8 cellular contexts compared by ENCODE assay signal in genomic region chr6:150418825-150419594, GRCh38. TPM values are rescaled to one million over a fixed set of nuclear protein-coding genes. Genes with fewer than 3 reads are reported as not detected.
DNase-seq lines count a peak whose midpoint lies in the region; ATAC-seq lines count a peak whose summit lies in the region.

No MANE protein-coding gene starts in this region.

- H3K4me1 Mint-ChIP-seq in activated CD4-positive, alpha-beta memory T cell treated with anti-CD3 and anti-CD28 coated beads, Interleukin-2, amount 10 ng/mL, durations not matched to agents 7 days and 5 days, result peaks cover 31% of the 10 kb centered on the region
- H3K4me1 Mint-ChIP-seq in memory B cell, result peaks cover 6% of the 10 kb centered on the region

- peak overlapping the region; percentile 70 for H3K27ac Mint-ChIP-seq in activated CD4-positive, alpha-beta memory T cell treated with anti-CD3 and anti-CD28 coated beads, Interleukin-2, amount 10 ng/mL, durations not matched to agents 7 days and 5 days
- peak overlapping the region; percentile 94 for H3K27ac Mint-ChIP-seq in memory B cell

- CTCF ChIA-PET in activated CD4-positive, alpha-beta memory T cell treated with anti-CD3 and anti-CD28 coated beads, Interleukin-2, amount 10 ng/mL, durations not matched to agents 7 days and 5 days (lab: Charles Lee), result interaction anchor here (0.6 to 6.5 kb wide), 36 partner anchors 9 to 916 kb away, joined by 3 to 106 read pairs (median 4); partner anchors contain the start of gene PLEKHG1

- ATAC-seq in memory B cell (ENCODE audit: low read depth) (peak; percentile 59), GM21723 (IDR thresholded peaks at IDR 0.05; ENCODE audit: unreplicated experiment) (no peak)

- DNase-seq in NCI-H748 (lab: John Stamatoyannopoulos, UW; ENCODE audit: unreplicated experiment) (peak; percentile 72), NCI-H748 treated with DMSO at 0.1 percent for 48 hours (lab: John Stamatoyannopoulos, UW) (no peak), NCI-H1417 (lab: John Stamatoyannopoulos, UW) (peak; percentile 56 to 84 (median 67)), memory B cell (ENCODE audit: low spot score in 2 of 2) (peak; percentile 55 to 69)
- peak; percentile 48 for DNase-seq in activated CD4-positive, alpha-beta memory T cell treated with anti-CD3 and anti-CD28 coated beads, Interleukin-2, amount 10 ng/mL, durations not matched to agents 7 days and 5 days
- DNase-seq in effector CD8-positive, alpha-beta T cell (lab: John Stamatoyannopoulos, UW), result peak; percentile 21
- DNase-seq in stimulated activated CD8-positive, alpha-beta memory T cell treated with anti-CD3 and anti-CD28 coated beads, Interleukin-15, amount 100 ng/mL, for 1 hour (ENCODE audit: low read depth), result peak; percentile 14

- H3K9me3 Mint-ChIP-seq in activated CD4-positive, alpha-beta memory T cell treated with anti-CD3 and anti-CD28 coated beads, Interleukin-2, amount 10 ng/mL, durations not matched to agents 7 days and 5 days, result peaks cover 4% of the 10 kb centered on the region
- no peaks in the 10 kb centered on the region for H3K9me3 Mint-ChIP-seq in memory B cell

- peak overlapping the region; percentile 64 for H3K4me3 Mint-ChIP-seq in activated CD4-positive, alpha-beta memory T cell treated with anti-CD3 and anti-CD28 coated beads, Interleukin-2, amount 10 ng/mL, durations not matched to agents 7 days and 5 days
- H3K4me3 Mint-ChIP-seq in memory B cell, result peak overlapping the region; percentile 78

- peaks cover 21% of the 10 kb centered on the region for H3K27me3 Mint-ChIP-seq in activated CD4-positive, alpha-beta memory T cell treated with anti-CD3 and anti-CD28 coated beads, Interleukin-2, amount 10 ng/mL, durations not matched to agents 7 days and 5 days
- H3K27me3 Mint-ChIP-seq in memory B cell, result peaks cover 2% of the 10 kb centered on the region

- POLR2A ChIA-PET in activated CD4-positive, alpha-beta memory T cell treated with anti-CD3 and anti-CD28 coated beads, Interleukin-2, amount 10 ng/mL, durations not matched to agents 7 days and 5 days (lab: Charles Lee), result interaction anchor here (1.0 to 2.5 kb wide), 4 partner anchors 73 to 384 kb away, joined by 3 to 8 read pairs (median 4); no protein-coding TSS in a partner anchor

- H3K36me3 Mint-ChIP-seq in activated CD4-positive, alpha-beta memory T cell treated with anti-CD3 and anti-CD28 coated beads, Interleukin-2, amount 10 ng/mL, durations not matched to agents 7 days and 5 days (ENCODE audit: low read depth), result no peaks in the 10 kb centered on the region
- no peaks in the 10 kb centered on the region for H3K36me3 Mint-ChIP-seq in memory B cell

RNA-seq across cellular contexts. Expression of gene IYD, which starts 50.2 kb away (rescaled TPM):
- not detected for total RNA-seq in activated CD4-positive, alpha-beta memory T cell treated with anti-CD3 and anti-CD28 coated beads, Interleukin-2, amount 10 ng/mL, durations not matched to agents 7 days and 5 days
